31 cellular contexts compared by ENCODE assay signal in the genomic region with DNA sequence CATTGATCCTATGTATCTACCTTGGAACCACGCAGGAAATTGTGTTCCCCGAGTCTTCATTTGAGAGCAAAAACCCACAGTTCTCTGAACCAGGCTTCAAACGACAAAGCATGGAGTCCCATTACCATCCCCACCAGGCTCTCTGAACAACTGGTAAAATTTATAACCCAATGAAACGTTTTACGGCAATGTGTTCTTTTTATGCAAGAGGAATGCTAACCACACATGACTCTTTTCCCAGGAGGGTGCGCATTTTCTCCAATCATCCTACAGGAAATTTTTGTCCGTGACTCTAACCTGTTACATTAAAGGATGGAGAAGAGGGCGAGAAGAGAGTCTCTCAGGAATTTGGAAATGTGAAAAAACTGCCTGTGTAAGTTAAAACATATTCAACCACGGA. TPM values are rescaled to one million over a fixed set of nuclear protein-coding genes. Genes with fewer than 3 reads are reported as not detected.
"Had no signal": no experiment of that assay in that cellular context is flagged by ENCODE, and none has a peak within 500 bp of the region (broad histone marks: within the 10 kb centered on the region; RNA-seq: fewer than 3 reads in every experiment).

No MANE protein-coding gene starts in this region.

- H3K27me3 Mint-ChIP-seq: activated CD4-positive, alpha-beta memory T cell treated with anti-CD3 and anti-CD28 coated beads, Interleukin-2, amount 10 ng/mL, durations not matched to agents 7 days and 5 days; activated CD4-positive, alpha-beta T cell treated with anti-CD3 and anti-CD28 coated beads, Interleukin-2, amount 10 ng/mL, durations not matched to agents 7 days and 5 days; activated naive CD8-positive, alpha-beta T cell treated with anti-CD3 and anti-CD28 coated beads for 36 hours; activated T-helper 17 cell treated with anti-CD3 and anti-CD28 coated beads, Interleukin-2, amount 50 U/mL, for 72 hours had no signal

- DNase-seq: activated CD4-positive, alpha-beta memory T cell treated with anti-CD3 and anti-CD28 coated beads, Interleukin-2, amount 10 ng/mL, durations not matched to agents 7 days and 5 days; activated CD4-positive, alpha-beta T cell treated with anti-CD3 and anti-CD28 coated beads, Interleukin-2, amount 10 ng/mL, durations not matched to agents 7 days and 5 days; activated CD4-positive, CD25-positive, alpha-beta regulatory T cell; activated gamma-delta T cell; activated naive CD4-positive, alpha-beta T cell treated with anti-CD3 and anti-CD28 coated beads for 36 hours; activated naive CD8-positive, alpha-beta T cell treated with anti-CD3 and anti-CD28 coated beads for 36 hours; activated T-cell treated with anti-CD3 and anti-CD28 coated beads for 4 hours; activated T-cell treated with anti-CD3 and anti-CD28 coated beads, Interleukin-2, amount 50 U/mL, for 48 hours; brain microvascular endothelial cell; KG1; NCI-H1092; NCI-H2029; NCI-H2107; NCI-H2171 treated with DMSO at 0.1 percent for 48 hours; NCI-H226; NCI-H510A; NCI-H69; NK-92 treated with Interleukin-12 subunit alpha and Interleukin-12 subunit beta, amount 100 ng/mL, for 24 hours; OCI-M1; RPMI8226; SK-N-SH; T-helper 1 cell had no signal

- H3K27ac ChIP-seq: brain microvascular endothelial cell, cardiac muscle cell, VCaP had no signal

- H3K4me1 Mint-ChIP-seq: activated CD4-positive, alpha-beta memory T cell treated with anti-CD3 and anti-CD28 coated beads, Interleukin-2, amount 10 ng/mL, durations not matched to agents 7 days and 5 days; activated CD4-positive, alpha-beta T cell treated with anti-CD3 and anti-CD28 coated beads, Interleukin-2, amount 10 ng/mL, durations not matched to agents 7 days and 5 days had no signal

- H3K4me3 Mint-ChIP-seq: activated CD4-positive, alpha-beta memory T cell treated with anti-CD3 and anti-CD28 coated beads, Interleukin-2, amount 10 ng/mL, durations not matched to agents 7 days and 5 days; activated CD4-positive, alpha-beta T cell treated with anti-CD3 and anti-CD28 coated beads, Interleukin-2, amount 10 ng/mL, durations not matched to agents 7 days and 5 days; activated naive CD4-positive, alpha-beta T cell treated with anti-CD3 and anti-CD28 coated beads for 36 hours; activated naive CD8-positive, alpha-beta T cell treated with anti-CD3 and anti-CD28 coated beads for 36 hours; activated T-helper 17 cell treated with anti-CD3 and anti-CD28 coated beads, Interleukin-2, amount 50 U/mL, for 72 hours had no signal

- H3K36me3 ChIP-seq: brain microvascular endothelial cell, cardiac muscle cell had no signal

- H3K9me3 ChIP-seq: SK-N-SH had no signal

- H3K27me3 ChIP-seq: brain microvascular endothelial cell, cardiac muscle cell had no signal

- H3K4me3 ChIP-seq: cardiac muscle cell had no signal

- H3K27ac Mint-ChIP-seq: activated CD4-positive, alpha-beta memory T cell treated with anti-CD3 and anti-CD28 coated beads, Interleukin-2, amount 10 ng/mL, durations not matched to agents 7 days and 5 days; activated naive CD4-positive, alpha-beta T cell treated with anti-CD3 and anti-CD28 coated beads for 36 hours; activated naive CD8-positive, alpha-beta T cell treated with anti-CD3 and anti-CD28 coated beads for 36 hours; activated T-helper 17 cell treated with anti-CD3 and anti-CD28 coated beads, Interleukin-2, amount 50 U/mL, for 72 hours had no signal

- ATAC-seq: activated T-helper 17 cell treated with anti-CD3 and anti-CD28 coated beads, Interleukin-2, amount 50 U/mL, for 72 hours; Panc1; Right ventricle myocardium inferior had no signal

- H3K9me3 Mint-ChIP-seq: activated CD4-positive, alpha-beta memory T cell treated with anti-CD3 and anti-CD28 coated beads, Interleukin-2, amount 10 ng/mL, durations not matched to agents 7 days and 5 days; activated CD4-positive, alpha-beta T cell treated with anti-CD3 and anti-CD28 coated beads, Interleukin-2, amount 10 ng/mL, durations not matched to agents 7 days and 5 days; activated naive CD4-positive, alpha-beta T cell treated with anti-CD3 and anti-CD28 coated beads for 36 hours; activated naive CD8-positive, alpha-beta T cell treated with anti-CD3 and anti-CD28 coated beads for 36 hours; activated T-helper 17 cell treated with anti-CD3 and anti-CD28 coated beads, Interleukin-2, amount 50 U/mL, for 72 hours had no signal

RNA-seq across cellular contexts. Expression of a gene that starts 18.6 kb away (rescaled TPM):
- total RNA-seq: activated CD4-positive, alpha-beta memory T cell treated with anti-CD3 and anti-CD28 coated beads, Interleukin-2, amount 10 ng/mL, durations not matched to agents 7 days and 5 days; activated CD4-positive, alpha-beta T cell treated with anti-CD3 and anti-CD28 coated beads, Interleukin-2, amount 10 ng/mL, durations not matched to agents 7 days and 5 days; activated CD8-positive, alpha-beta memory T cell treated with anti-CD3 and anti-CD28 coated beads for 36 hours; activated naive CD4-positive, alpha-beta T cell treated with anti-CD3 and anti-CD28 coated beads for 36 hours; activated naive CD8-positive, alpha-beta T cell treated with anti-CD3 and anti-CD28 coated beads for 36 hours; activated T-helper 17 cell treated with anti-CD3 and anti-CD28 coated beads, Interleukin-2, amount 50 U/mL, for 72 hours; cardiac muscle cell; LHCN-M2; MCF 10A; Right ventricle myocardium inferior; T-helper 2 cell treated with Interferon-gamma antibody and Interleukin-4, amounts not matched to agents 100 ng/mL and 5 ng/mL, for 36 hours had no signal
